In the genomic region with DNA sequence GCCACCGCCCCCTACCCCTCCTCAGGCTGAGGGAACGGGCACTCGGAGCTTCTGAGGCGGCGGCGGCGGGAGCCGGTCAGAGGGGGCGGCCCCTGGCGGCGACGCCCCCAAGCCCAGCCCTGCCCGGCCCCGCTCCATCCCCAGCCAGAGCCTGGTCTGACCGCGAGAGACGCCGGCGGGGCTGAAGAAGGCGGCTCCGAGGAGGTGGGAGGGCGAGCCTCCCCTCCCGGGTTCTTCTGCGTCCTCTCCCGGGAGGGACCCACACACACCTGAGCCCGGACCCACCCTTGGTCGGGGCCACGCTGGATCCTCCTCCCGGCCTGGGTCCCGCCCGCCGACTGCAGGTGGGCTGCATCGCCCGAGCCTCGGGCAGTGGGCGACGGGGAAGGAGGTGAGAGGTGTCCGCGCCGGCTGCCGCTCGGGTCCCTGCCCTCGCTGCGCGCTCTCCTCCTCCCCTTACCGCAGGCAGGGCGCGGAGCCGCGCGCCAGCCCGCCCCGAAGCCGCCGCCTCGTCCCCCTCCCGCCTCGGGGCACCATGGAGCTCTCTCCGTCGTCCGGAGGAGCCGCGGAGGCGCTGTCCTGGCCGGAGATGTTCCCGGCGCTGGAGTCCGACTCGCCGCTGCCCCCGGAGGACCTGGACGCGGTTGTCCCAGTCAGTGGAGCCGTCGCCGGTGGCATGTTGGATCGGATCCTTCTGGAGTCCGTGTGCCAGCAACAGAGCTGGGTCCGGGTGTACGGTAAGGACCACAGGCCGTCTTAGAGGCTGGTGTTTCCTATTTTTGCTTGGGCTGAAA, we compare ENCODE assay signal across 8 cellular contexts. TPM values are rescaled to one million over a fixed set of nuclear protein-coding genes. Genes with fewer than 3 reads are reported as not detected.
A peak's percentile ranks its signal among the peaks of the same experiment; 100 is the strongest.
DNase-seq lines count a peak whose midpoint lies in the region; ATAC-seq and TF ChIP-seq lines count a peak whose summit lies in the region.

A gene (plus strand): TSS at position 147 of the 794 bp plus-strand sequence. CDS start 389 bp downstream, at position 536.

- H3K4me3 Mint-ChIP-seq in activated naive CD8-positive, alpha-beta T cell treated with anti-CD3 and anti-CD28 coated beads, Interleukin-2, amount 50 U/mL, for 24 hours = peak within 1 kb of the TSS; percentile 63

- H3K36me3 Mint-ChIP-seq in activated naive CD8-positive, alpha-beta T cell treated with anti-CD3 and anti-CD28 coated beads, Interleukin-2, amount 50 U/mL, for 24 hours (ENCODE audit: low read depth) = no peaks in the 10 kb centered on the region

- H4K91ac ChIP-seq in neuronal stem cell (ENCODE audit: low read depth, low read length, poor library complexity) = no peak within 1 kb of the TSS

- no peak within 1 kb of the TSS for H3K27ac Mint-ChIP-seq in activated naive CD8-positive, alpha-beta T cell treated with anti-CD3 and anti-CD28 coated beads, Interleukin-2, amount 50 U/mL, for 24 hours

- H3K9me3 Mint-ChIP-seq in activated naive CD8-positive, alpha-beta T cell treated with anti-CD3 and anti-CD28 coated beads, Interleukin-2, amount 50 U/mL, for 24 hours = peaks cover 4% of the 10 kb centered on the region

- H2AK5ac ChIP-seq in neuronal stem cell (ENCODE audit: low read depth, low read length) = no peak within 1 kb of the TSS

- no CpG with 5 or more reads among the region's 81 CpGs for WGBS in neuronal stem cell (ENCODE audit: extremely low coverage in 2 of 2, insufficient read length in 2 of 2, insufficient replicate concordance in 1 of 2), 2 donors

- H3K4me1 ChIP-seq in neuronal stem cell (ENCODE audit: control insufficient read depth in 2 of 2, insufficient read depth in 1 of 2, low read depth in 1 of 2, low read length in 2 of 2) = peaks cover 3 to 7% of the 10 kb centered on the region in 2 donors

- in situ Hi-C loops in GM13976 (cut with MboI; ENCODE audit: low sequenced_read_pairs, unreplicated experiment) = no loop called here

- peak within 1 kb of the TSS; percentile 30 for H2BK12ac ChIP-seq in neuronal stem cell (ENCODE audit: low read length)

- TF ChIP-seq CTCF in GM13976 (IDR thresholded peaks at IDR 0.05; ENCODE audit: borderline replicate concordance, control extremely low read depth, extremely low read depth, insufficient read depth, missing control alignments) = no peak

- H3K79me1 ChIP-seq in neuronal stem cell (ENCODE audit: low read depth, low read length) = peaks cover 2% of the 10 kb centered on the region

- peak within 1 kb of the TSS; percentile 53 for H2BK120ac ChIP-seq in neuronal stem cell (ENCODE audit: low read depth, low read length)

- peak within 1 kb of the TSS; percentile 83 for H2BK5ac ChIP-seq in neuronal stem cell (ENCODE audit: low read length)

- peak within 1 kb of the TSS; percentile 82 for H3K23ac ChIP-seq in neuronal stem cell (ENCODE audit: low read depth, low read length, poor library complexity)

- H3K4me1 Mint-ChIP-seq in activated naive CD8-positive, alpha-beta T cell treated with anti-CD3 and anti-CD28 coated beads, Interleukin-2, amount 50 U/mL, for 24 hours = peaks cover 15% of the 10 kb centered on the region

- no peak within 1 kb of the TSS for H3K4ac ChIP-seq in neuronal stem cell (ENCODE audit: low read length)

- peak; percentile 49 for ATAC-seq in HG02870 (IDR thresholded peaks at IDR 0.05; ENCODE audit: unreplicated experiment)
- ATAC-seq in activated naive CD8-positive, alpha-beta T cell treated with anti-CD3 and anti-CD28 coated beads, Interleukin-2, amount 50 U/mL, for 24 hours = peak; percentile 44

- peak within 1 kb of the TSS; percentile 69 for H3K4me2 ChIP-seq in neuronal stem cell (ENCODE audit: insufficient read depth, low read length, poor library complexity, severe bottlenecking)

- H3K27ac ChIP-seq in neuronal stem cell (replicated peaks; ENCODE audit: low read length) = peak within 1 kb of the TSS; percentile 95

- H3K9ac ChIP-seq in neuronal stem cell (ENCODE audit: low read depth, low read length, poor library complexity) = peak within 1 kb of the TSS; percentile 97

- H3K27me3 Mint-ChIP-seq in activated naive CD8-positive, alpha-beta T cell treated with anti-CD3 and anti-CD28 coated beads, Interleukin-2, amount 50 U/mL, for 24 hours = peaks cover 63% of the 10 kb centered on the region

- H3K36me3 ChIP-seq in neuronal stem cell (replicated peaks in 1 of 2; ENCODE audit: control insufficient read depth in 2 of 2, insufficient read depth in 2 of 2, low read length in 2 of 2) = no peaks in the 10 kb centered on the region

- intact Hi-C loops in head of caudate nucleus (cut with DNase I) = no loop called here

- DNase-seq in AG20443 (ENCODE audit: low spot score) (peak; percentile 82), GM13976 (ENCODE audit: low spot score) (peak; percentile 73), NCI-H2227 treated with DMSO at 0.1 percent for 48 hours (lab: John Stamatoyannopoulos, UW) (peak; percentile 82), head of caudate nucleus (peak; percentile 23 to 86 (median 71)), neuronal stem cell (ENCODE audit: low spot score) (peak; percentile 83), activated gamma-delta T cell (lab: John Stamatoyannopoulos, UW) (no peak)
- DNase-seq in activated naive CD8-positive, alpha-beta T cell treated with anti-CD3 and anti-CD28 coated beads, Interleukin-2, amount 50 U/mL, for 24 hours = peak; percentile 2

- no peak within 1 kb of the TSS for H2BK15ac ChIP-seq in neuronal stem cell (ENCODE audit: low read length)

- H3K18ac ChIP-seq in neuronal stem cell (ENCODE audit: low read length) = peak within 1 kb of the TSS; percentile 95

- H4K8ac ChIP-seq in neuronal stem cell (ENCODE audit: low read depth, low read length) = no peak within 1 kb of the TSS

- H2AFZ ChIP-seq in neuronal stem cell (ENCODE audit: low read length) = peak within 1 kb of the TSS; percentile 98

- H3K27me3 ChIP-seq in neuronal stem cell (ENCODE audit: control insufficient read depth in 3 of 3, insufficient read depth in 3 of 3, low read depth in 1 of 3, low read length in 3 of 3) = no peaks in the 10 kb centered on the region

- H3K14ac ChIP-seq in neuronal stem cell (ENCODE audit: low read length) = peak within 1 kb of the TSS; percentile 3

- H3K9me3 ChIP-seq in neuronal stem cell (replicated peaks in 1 of 2; ENCODE audit: control insufficient read depth in 2 of 2, insufficient read depth in 1 of 2, low read depth in 1 of 2, low read length in 2 of 2) = no peaks in the 10 kb centered on the region

- H3K4me3 ChIP-seq in neuronal stem cell (ENCODE audit: low read length in 2 of 2) = peak within 1 kb of the TSS; percentile 65 to 99

RNA-seq across cellular contexts. Expression of the gene that starts here (rescaled TPM):
- polyA plus RNA-seq in neuronal stem cell (2013, experiment 1 of 2) = 7.1 TPM
- 7.1 TPM for polyA plus RNA-seq in neuronal stem cell (2013, experiment 2 of 2)
